Comparison of ENCODE assay signal across 18 cellular contexts in genomic region chr10:112299456-112299855, GRCh38. TPM values are rescaled to one million over a fixed set of nuclear protein-coding genes. Genes with fewer than 3 reads are reported as not detected.
A peak's percentile ranks its signal among the peaks of the same experiment; 100 is the strongest.
DNase-seq lines count a peak whose midpoint lies in the region; ATAC-seq and TF ChIP-seq lines count a peak whose summit lies in the region.
"Had no signal": no experiment of that assay in that cellular context is flagged by ENCODE, and none has a peak within 500 bp of the region (broad histone marks: within the 10 kb centered on the region; RNA-seq: fewer than 3 reads in every experiment).

No MANE protein-coding gene starts in this region.

- no peak for ATAC-seq in activated naive CD4-positive, alpha-beta T cell treated with anti-CD3 and anti-CD28 coated beads, Interleukin-2, amount 50 U/mL, for 72 hours
- no peak for ATAC-seq in PC-3
- ATAC-seq: A549 had no signal

- H3K27ac Mint-ChIP-seq in activated naive CD4-positive, alpha-beta T cell treated with anti-CD3 and anti-CD28 coated beads, Interleukin-2, amount 50 U/mL, for 24 hours = peak overlapping the region; percentile 55
- peak overlapping the region in 1 of 2 donors; percentile 26 for H3K27ac Mint-ChIP-seq in activated naive CD4-positive, alpha-beta T cell treated with anti-CD3 and anti-CD28 coated beads, Interleukin-2, amount 50 U/mL, for 72 hours
- no peak overlapping the region for H3K27ac Mint-ChIP-seq in neural progenitor cell
- H3K27ac Mint-ChIP-seq: CD14-positive monocyte; CD4-positive, alpha-beta memory T cell; H9 had no signal

- H3K9me3 Mint-ChIP-seq in activated naive CD4-positive, alpha-beta T cell treated with anti-CD3 and anti-CD28 coated beads, Interleukin-2, amount 50 U/mL, for 24 hours = no peaks in the 10 kb centered on the region
- no peaks in the 10 kb centered on the region for H3K9me3 Mint-ChIP-seq in activated naive CD4-positive, alpha-beta T cell treated with anti-CD3 and anti-CD28 coated beads, Interleukin-2, amount 50 U/mL, for 72 hours
- no peaks in the 10 kb centered on the region for H3K9me3 Mint-ChIP-seq in neural progenitor cell
- H3K9me3 Mint-ChIP-seq: CD14-positive monocyte; CD4-positive, alpha-beta memory T cell; H9 had no signal

- H3K4me3 ChIP-seq in PC-3 (ENCODE audit: low read length) (peak overlapping the region; percentile 40), neural progenitor cell (no peak overlapping the region)
- H3K4me3 ChIP-seq: A549 had no signal

- H3K4me1 Mint-ChIP-seq in activated naive CD4-positive, alpha-beta T cell treated with anti-CD3 and anti-CD28 coated beads, Interleukin-2, amount 50 U/mL, for 24 hours = no peaks in the 10 kb centered on the region
- H3K4me1 Mint-ChIP-seq in neural progenitor cell = peaks cover 12% of the 10 kb centered on the region
- H3K4me1 Mint-ChIP-seq: CD14-positive monocyte; CD4-positive, alpha-beta memory T cell had no signal

- H4K20me1 ChIP-seq in PC-3 (ENCODE audit: low read length) (no peaks in the 10 kb centered on the region), neural progenitor cell (ENCODE audit: low read depth) (no peaks in the 10 kb centered on the region)

- H3K27me3 Mint-ChIP-seq in activated naive CD4-positive, alpha-beta T cell treated with anti-CD3 and anti-CD28 coated beads, Interleukin-2, amount 50 U/mL, for 24 hours = no peaks in the 10 kb centered on the region
- peaks cover 6% of the 10 kb centered on the region for H3K27me3 Mint-ChIP-seq in neural progenitor cell (ENCODE audit: insufficient read depth, low read depth)

- no peak overlapping the region for H3K9ac ChIP-seq in PC-3 (ENCODE audit: low read length)
- no peak overlapping the region for H3K9ac ChIP-seq in neural progenitor cell

- POLR2A ChIA-PET in PC-3 (lab: Charles Lee; ENCODE audit: unreplicated experiment) = no interaction called here

- intact Hi-C loops in PC-3 (cut with micrococcal nuclease) = no loop called here

- H3K36me3 ChIP-seq in PC-3 (ENCODE audit: low read depth, low read length) (no peaks in the 10 kb centered on the region), neural progenitor cell (no peaks in the 10 kb centered on the region)

- H3K4me3 Mint-ChIP-seq in activated naive CD4-positive, alpha-beta T cell treated with anti-CD3 and anti-CD28 coated beads, Interleukin-2, amount 50 U/mL, for 24 hours = no peak overlapping the region
- no peak overlapping the region for H3K4me3 Mint-ChIP-seq in neural progenitor cell
- H3K4me3 Mint-ChIP-seq: CD4-positive, alpha-beta memory T cell; H9 had no signal

- H3K9me2 ChIP-seq in PC-3 (replicated peaks; ENCODE audit: low read length) = no peaks in the 10 kb centered on the region

- no peaks in the 10 kb centered on the region for H3F3A ChIP-seq in PC-3 (ENCODE audit: low read length, unreplicated experiment)
- H3F3A ChIP-seq in neural progenitor cell (ENCODE audit: low read depth) = no peaks in the 10 kb centered on the region

- H2AFZ ChIP-seq in PC-3 (ENCODE audit: low read length) = peak overlapping the region; percentile 62; the same call in 1 of the 2 replicates
- peak overlapping the region; percentile 26 for H2AFZ ChIP-seq in neural progenitor cell (replicated peaks)

- H3K79me2 ChIP-seq in PC-3 (ENCODE audit: low read length) (no peaks in the 10 kb centered on the region), neural progenitor cell (ENCODE audit: low read depth) (no peaks in the 10 kb centered on the region)

- no TSS peak for BruUV-seq in PC-3 (replicated peaks; lab: Mats Ljungman, UMichigan)

- CTCF ChIA-PET in PC-3 (lab: Charles Lee) = no interaction called here

- peaks cover 5% of the 10 kb centered on the region for H3K4me1 ChIP-seq in PC-3 (ENCODE audit: insufficient read depth, low read length)
- H3K4me1 ChIP-seq in neural progenitor cell = peaks cover 4% of the 10 kb centered on the region

- H3K4me2 ChIP-seq in PC-3 (ENCODE audit: low read length) = peak overlapping the region; percentile 72
- H3K4me2 ChIP-seq in neural progenitor cell = no peak overlapping the region
- H3K4me2 ChIP-seq: A549 had no signal

- H3K27me3 ChIP-seq in PC-3 (ENCODE audit: low read length) (peaks cover 6% of the 10 kb centered on the region; the same call in 1 of the 2 replicates), neural progenitor cell (no peaks in the 10 kb centered on the region)

- H3K9me3 ChIP-seq in PC-3 (ENCODE audit: low read length) = no peaks in the 10 kb centered on the region
- H3K9me3 ChIP-seq in neural progenitor cell (ENCODE audit: low read depth) = no peaks in the 10 kb centered on the region
- H3K9me3 ChIP-seq: A549 had no signal

- no peak for TF ChIP-seq CTCF in PC-3 (conservative IDR thresholded peaks at IDR 0.05; ENCODE audit: low read depth, low read length)
- no peak for TF ChIP-seq CTCF in neural progenitor cell (IDR thresholded peaks at IDR 0.05)

- H3K27ac ChIP-seq in PC-3 (ENCODE audit: low read length) (no peak overlapping the region), neural progenitor cell (no peak overlapping the region)
- H3K27ac ChIP-seq: 22Rv1, A549 had no signal

- no peaks in the 10 kb centered on the region for H3K36me3 Mint-ChIP-seq in activated naive CD4-positive, alpha-beta T cell treated with anti-CD3 and anti-CD28 coated beads, Interleukin-2, amount 50 U/mL, for 24 hours
- H3K36me3 Mint-ChIP-seq in activated naive CD4-positive, alpha-beta T cell treated with anti-CD3 and anti-CD28 coated beads, Interleukin-2, amount 50 U/mL, for 72 hours = no peaks in the 10 kb centered on the region
- no peaks in the 10 kb centered on the region for H3K36me3 Mint-ChIP-seq in neural progenitor cell
- H3K36me3 Mint-ChIP-seq: CD14-positive monocyte; CD4-positive, alpha-beta memory T cell had no signal

- DNase-seq in activated naive CD4-positive, alpha-beta T cell treated with anti-CD3 and anti-CD28 coated beads, Interleukin-2, amount 50 U/mL, for 72 hours (ENCODE audit: low spot score in 2 of 2) = no peak
- DNase-seq in PC-3 = peak; percentile 26
- DNase-seq in neural progenitor cell (ENCODE audit: low spot score) = no peak
- DNase-seq in NCI-H2227 treated with DMSO at 0.1 percent for 48 hours (lab: John Stamatoyannopoulos, UW) = no peak
- no peak for DNase-seq in NOMO-1 (lab: John Stamatoyannopoulos, UW; ENCODE audit: unreplicated experiment in 2 of 2)
- DNase-seq in activated CD8-positive, alpha-beta memory T cell treated with anti-CD3 and anti-CD28 coated beads for 24 hours = no peak
- DNase-seq: AML-193; CD4-positive, alpha-beta memory T cell; DMS153; DMS79; GDM1; H9 had no signal

RNA-seq across cellular contexts. Expression of gene TECTB, which starts 16.3 kb away (rescaled TPM):
- not detected for total RNA-seq in activated naive CD4-positive, alpha-beta T cell treated with anti-CD3 and anti-CD28 coated beads, Interleukin-2, amount 50 U/mL, for 72 hours
- not detected in 2 replicates for total RNA-seq in PC-3 (2014; rRNA removed)
- not detected in 2 replicates for total RNA-seq in neural progenitor cell (ENCODE audit: low replicate concordance)
- total RNA-seq: CD4-positive, alpha-beta memory T cell; Daoy; H1; H9 had no signal
